ENCODE assay signal across 10 cellular contexts in genomic region chr9:22147818-22148573, GRCh38.
DNase-seq lines count a peak whose midpoint lies in the region; ATAC-seq and TF ChIP-seq lines count a peak whose summit lies in the region.
"Had no signal": no experiment of that assay in that cellular context is flagged by ENCODE, and none has a peak within 500 bp of the region (broad histone marks: within the 10 kb centered on the region; RNA-seq: fewer than 3 reads in every experiment).

No MANE protein-coding gene starts in this region.

- H3K36me3 Mint-ChIP-seq in activated T-cell treated with anti-CD3 and anti-CD28 coated beads, Interleukin-2, amount 50 U/mL, for 72 hours (ENCODE audit: insufficient read depth in 2 of 2), result no peaks in the 10 kb centered on the region

- peak overlapping the region; percentile 90 for H3K27ac ChIP-seq in foreskin keratinocyte
- H3K27ac ChIP-seq: BLaER1, esophagus muscularis mucosa had no signal

- no peaks in the 10 kb centered on the region for H3K9me3 Mint-ChIP-seq in activated T-cell treated with anti-CD3 and anti-CD28 coated beads, Interleukin-2, amount 50 U/mL, for 72 hours

- no peak overlapping the region for H3K27ac Mint-ChIP-seq in activated T-cell treated with anti-CD3 and anti-CD28 coated beads, Interleukin-2, amount 50 U/mL, for 72 hours

- peak; percentile 9 for DNase-seq in activated naive CD4-positive, alpha-beta T cell treated with Interleukin-2 at 50 U/mL for 16 hours
- DNase-seq in activated naive CD4-positive, alpha-beta T cell treated with anti-CD3 and anti-CD28 coated beads, Interleukin-2, amount 50 U/mL, for 16 hours, result no peak
- peak; percentile 27 to 34 for DNase-seq in activated T-cell treated with anti-CD3 and anti-CD28 coated beads, Interleukin-2, amount 50 U/mL, for 72 hours
- peak; percentile 91 to 95 for DNase-seq in foreskin keratinocyte
- peak; percentile 77 for DNase-seq in stromal cell of bone marrow (ENCODE audit: low read depth)
- DNase-seq in NCI-H1048 (lab: John Stamatoyannopoulos, UW), result no peak

- TF ChIP-seq CTCF in foreskin keratinocyte (conservative IDR thresholded peaks at IDR 0.05), result no peak

- H3K4me3 Mint-ChIP-seq in activated T-cell treated with anti-CD3 and anti-CD28 coated beads, Interleukin-2, amount 50 U/mL, for 72 hours, result peak overlapping the region in 1 of 2 donors; percentile 4

- no peaks in the 10 kb centered on the region for H3K27me3 ChIP-seq in foreskin keratinocyte
- H3K27me3 ChIP-seq: BLaER1, esophagus muscularis mucosa had no signal

- peaks cover 46% of the 10 kb centered on the region for H3K27me3 Mint-ChIP-seq in activated T-cell treated with anti-CD3 and anti-CD28 coated beads, Interleukin-2, amount 50 U/mL, for 72 hours (ENCODE audit: low read depth)

- peaks cover 31% of the 10 kb centered on the region for H3K4me1 ChIP-seq in foreskin keratinocyte
- H3K4me1 ChIP-seq: BLaER1, esophagus muscularis mucosa had no signal

- peaks cover 25% of the 10 kb centered on the region for H3K4me1 Mint-ChIP-seq in activated T-cell treated with anti-CD3 and anti-CD28 coated beads, Interleukin-2, amount 50 U/mL, for 72 hours (ENCODE audit: low read depth)

- ATAC-seq in activated T-cell treated with anti-CD3 and anti-CD28 coated beads, Interleukin-2, amount 50 U/mL, for 72 hours (replicated peaks in 1 of 2), result peak; percentile 100
- peak; percentile 99 for ATAC-seq in foreskin keratinocyte
- no peak for ATAC-seq in GM21381 (IDR thresholded peaks at IDR 0.05; ENCODE audit: unreplicated experiment)
- ATAC-seq in HG03135 (IDR thresholded peaks at IDR 0.05; ENCODE audit: unreplicated experiment), result no peak

Comparison
In these comparisons a context has a peak if more than half of its experiments do, and no peak if none do; other contexts are left out.
1. DNase-seq: peak in activated naive CD4-positive, alpha-beta T cell treated with Interleukin-2 at 50 U/mL for 16 hours (single experiment), activated T-cell treated with anti-CD3 and anti-CD28 coated beads, Interleukin-2, amount 50 U/mL, for 72 hours (2 of 2), foreskin keratinocyte (2 of 2) and stromal cell of bone marrow (single experiment); none in activated naive CD4-positive, alpha-beta T cell treated with anti-CD3 and anti-CD28 coated beads, Interleukin-2, amount 50 U/mL, for 16 hours (single experiment) and NCI-H1048 (single experiment).
2. ATAC-seq: peak in activated T-cell treated with anti-CD3 and anti-CD28 coated beads, Interleukin-2, amount 50 U/mL, for 72 hours (2 of 2) and foreskin keratinocyte (single experiment); none in GM21381 (single experiment) and HG03135 (single experiment).